ENCODE assay signal across 12 cellular contexts in the genomic region with DNA sequence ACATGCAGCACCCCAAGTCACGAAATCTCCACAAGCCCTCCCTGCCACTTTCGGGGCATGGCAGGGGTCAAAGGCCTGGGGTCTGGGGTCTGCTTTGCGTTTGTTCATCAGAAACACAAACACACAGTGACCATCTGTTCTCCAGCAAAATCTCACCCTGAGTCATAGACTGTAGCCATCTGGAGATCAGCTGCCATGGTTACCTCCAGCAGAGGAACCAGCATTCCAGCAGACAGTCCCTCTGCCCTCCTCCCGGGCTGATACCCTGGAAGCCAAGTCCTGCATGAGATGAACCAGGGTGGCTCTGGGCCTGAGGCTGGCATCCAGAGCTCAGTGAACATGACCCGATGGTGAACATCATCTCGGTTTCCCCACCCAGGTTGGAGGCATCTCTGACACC. TPM values are rescaled to one million over a fixed set of nuclear protein-coding genes. Genes with fewer than 3 reads are reported as not detected.
"Had no signal": no experiment of that assay in that cellular context is flagged by ENCODE, and none has a peak within 500 bp of the region (broad histone marks: within the 10 kb centered on the region; RNA-seq: fewer than 3 reads in every experiment).

No MANE protein-coding gene starts in this region.

RNA-seq across cellular contexts. Expression of a gene that starts 4.6 kb away (rescaled TPM):
- total RNA-seq: OCI-LY7, PC-3, PC-9, Peyer's patch, Right ventricle myocardium inferior, RPMI7951, SJCRH30, SJSA1, SK-MEL-5, T-cell had no signal
- polyA plus RNA-seq: SK-N-SH had no signal

RNA-seq across cellular contexts. Expression of a gene that starts 14.2 kb away (rescaled TPM):
- total RNA-seq: OCI-LY7, PC-3, PC-9, Peyer's patch, Right ventricle myocardium superior, RPMI7951, SJCRH30, SJSA1, SK-MEL-5, T-cell had no signal
- polyA plus RNA-seq: SK-N-SH had no signal

RNA-seq across cellular contexts. Expression of a gene that starts 23.4 kb away (rescaled TPM):
- total RNA-seq: OCI-LY7, PC-3, PC-9, Peyer's patch, Right ventricle myocardium superior, RPMI7951, SJCRH30, SJSA1, SK-MEL-5, T-cell had no signal
- polyA plus RNA-seq: SK-N-SH had no signal
